ENCODE assay signal across 28 cellular contexts in the genomic region with DNA sequence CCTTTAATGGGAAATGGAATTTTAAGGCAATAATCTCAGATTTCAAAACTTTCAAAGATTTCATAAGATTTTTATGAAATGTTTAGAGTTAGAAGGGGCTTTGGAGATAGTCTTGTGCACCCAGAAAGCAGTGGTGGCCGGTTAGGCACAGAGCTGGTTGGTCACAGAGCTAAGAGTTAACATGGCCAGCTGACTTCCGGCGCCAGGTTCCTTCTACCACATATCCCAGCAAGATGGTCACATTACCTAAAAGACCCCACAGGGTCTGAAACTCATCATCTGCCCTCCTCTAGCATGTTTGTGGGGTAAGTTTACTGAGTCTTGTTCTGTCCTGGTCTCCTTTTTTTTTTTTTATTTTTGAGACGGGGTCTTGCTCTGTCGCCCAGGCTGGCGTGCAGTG. TPM values are rescaled to one million over a fixed set of nuclear protein-coding genes. Genes with fewer than 3 reads are reported as not detected.
DNase-seq lines count a peak whose midpoint lies in the region; TF ChIP-seq lines count a peak whose summit lies in the region.
"Had no signal": no experiment of that assay in that cellular context is flagged by ENCODE, and none has a peak within 500 bp of the region (broad histone marks: within the 10 kb centered on the region; RNA-seq: fewer than 3 reads in every experiment).

No MANE protein-coding gene starts in this region.

- intact Hi-C loops in posterior vena cava (cut with DNase I): no loop called here

- H3K4me1 ChIP-seq in adipocyte (ENCODE audit: control insufficient read depth, insufficient read depth, low read length): peaks cover 22% of the 10 kb centered on the region
- no peaks in the 10 kb centered on the region for H3K4me1 ChIP-seq in SK-N-SH (ENCODE audit: control insufficient read depth in 1 of 2, insufficient read depth in 2 of 2, low read depth in 1 of 2, low read length in 1 of 2)
- H3K4me1 ChIP-seq: BE2C, BLaER1 had no signal

- TF ChIP-seq RAD21 in SK-N-SH (IDR thresholded peaks at IDR 0.05; ENCODE audit: low read length): no peak

- H3K4me3 ChIP-seq in adipocyte (ENCODE audit: low read length) (no peak overlapping the region), SK-N-SH (ENCODE audit: low read depth in 2 of 2, low read length in 1 of 2) (no peak overlapping the region)
- H3K4me3 ChIP-seq: BLaER1, GM12878 had no signal

- H3K27me3 Mint-ChIP-seq in endothelial cell (ENCODE audit: unreplicated experiment): peaks cover 2% of the 10 kb centered on the region
- H3K27me3 Mint-ChIP-seq: CD4-positive, alpha-beta memory T cell; CD4-positive, CD25-positive, alpha-beta regulatory T cell; CD8-positive, alpha-beta memory T cell had no signal

- H3K27me3 ChIP-seq in adipocyte (replicated peaks; ENCODE audit: control insufficient read depth, insufficient read depth, low read length) (no peaks in the 10 kb centered on the region), SK-N-SH (ENCODE audit: insufficient read depth) (no peaks in the 10 kb centered on the region)
- H3K27me3 ChIP-seq: BE2C, BLaER1 had no signal

- peaks cover 4% of the 10 kb centered on the region for H3K4me1 Mint-ChIP-seq in endothelial cell (ENCODE audit: unreplicated experiment)
- H3K4me1 Mint-ChIP-seq: CD14-positive monocyte; CD4-positive, alpha-beta memory T cell; CD4-positive, CD25-positive, alpha-beta regulatory T cell; CD8-positive, alpha-beta memory T cell had no signal

- no peak for TF ChIP-seq CTCF in endothelial cell (IDR thresholded peaks at IDR 0.05; ENCODE audit: unreplicated experiment)
- TF ChIP-seq CTCF in SK-N-SH (IDR thresholded peaks at IDR 0.05): no peak

- TF ChIP-seq EP300 in SK-N-SH (IDR thresholded peaks at IDR 0.05; ENCODE audit: borderline replicate concordance in 1 of 2, low read depth in 1 of 2, low read length in 1 of 2): no peak

- no peak for DNase-seq in adipocyte (ENCODE audit: low read depth)
- DNase-seq in endothelial cell (ENCODE audit: low spot score): no peak
- peak; percentile 38 for DNase-seq in posterior vena cava (ENCODE audit: low spot score)
- no peak for DNase-seq in NCI-H187 treated with DMSO at 0.1 percent for 48 hours (lab: John Stamatoyannopoulos, UW)
- no peak for DNase-seq in dedifferentiated amniotic fluid mesenchymal stem cell (ENCODE audit: extremely low spot score)
- DNase-seq in SK-N-SH: no peak
- DNase-seq: 8988T; ACHN; BE2C; C1 segment of cervical spinal cord; CD4-positive, alpha-beta memory T cell; CD4-positive, CD25-positive, alpha-beta regulatory T cell; CD8-positive, alpha-beta memory T cell; COR-L47; DMS 273 treated with DMSO at 0.1 percent for 48 hours; DMS153; DMS53; DMS79; DND-41; EL; GDM1 had no signal

- H3K36me3 ChIP-seq in adipocyte (ENCODE audit: control insufficient read depth, insufficient read depth, low read length, severe bottlenecking) (peaks cover 86% of the 10 kb centered on the region), SK-N-SH (replicated peaks in 1 of 2; ENCODE audit: control insufficient read depth in 1 of 2, insufficient read depth in 2 of 2, low read length in 1 of 2) (peaks cover 77 to 86% of the 10 kb centered on the region in 2 experiments)

- peaks cover 37% of the 10 kb centered on the region for H3K36me3 Mint-ChIP-seq in endothelial cell (ENCODE audit: low read depth, unreplicated experiment)

- H3K79me2 ChIP-seq in SK-N-SH (ENCODE audit: insufficient read depth): peaks cover 39% of the 10 kb centered on the region; the same call in 1 of the 2 replicates

- no peaks in the 10 kb centered on the region for H3K9me3 ChIP-seq in adipocyte (ENCODE audit: control insufficient read depth, low read length)
- no peaks in the 10 kb centered on the region for H3K9me3 ChIP-seq in SK-N-SH
- H3K9me3 ChIP-seq: BE2C, BLaER1 had no signal

- H3K9ac ChIP-seq in adipocyte (ENCODE audit: low read length) (peak overlapping the region; percentile 19), SK-N-SH (no peak overlapping the region)
- H3K9ac ChIP-seq: BLaER1 had no signal

- H3K4me3 Mint-ChIP-seq in endothelial cell (ENCODE audit: unreplicated experiment): peak overlapping the region; percentile 16
- H3K4me3 Mint-ChIP-seq: CD14-positive monocyte; CD4-positive, alpha-beta memory T cell; CD8-positive, alpha-beta memory T cell had no signal

- H3K27ac Mint-ChIP-seq in endothelial cell (ENCODE audit: unreplicated experiment): no peak overlapping the region
- H3K27ac Mint-ChIP-seq: CD14-positive monocyte; CD4-positive, alpha-beta memory T cell; CD4-positive, CD25-positive, alpha-beta regulatory T cell had no signal

- H3K9me2 ChIP-seq in SK-N-SH: no peaks in the 10 kb centered on the region

- no peak overlapping the region for H2AFZ ChIP-seq in SK-N-SH (ENCODE audit: low read depth)

- 94% methylated on average over 6 of the region's 6 CpGs for WGBS in SK-N-SH (ENCODE audit: low lambda C conversion rate)

- H3K4me2 ChIP-seq in SK-N-SH: no peak overlapping the region
- H3K4me2 ChIP-seq: BLaER1 had no signal

- H3F3A ChIP-seq in SK-N-SH (replicated peaks; ENCODE audit: insufficient read depth): peaks cover 3% of the 10 kb centered on the region

- H3K27ac ChIP-seq in SK-N-SH (ENCODE audit: low read depth in 2 of 2, low read length in 1 of 2): no peak overlapping the region
- H3K27ac ChIP-seq: BLaER1 had no signal

- H3K9me3 Mint-ChIP-seq in endothelial cell (ENCODE audit: unreplicated experiment): no peaks in the 10 kb centered on the region
- H3K9me3 Mint-ChIP-seq: CD14-positive monocyte; CD4-positive, alpha-beta memory T cell; CD4-positive, CD25-positive, alpha-beta regulatory T cell; CD8-positive, alpha-beta memory T cell had no signal

- CTCF ChIA-PET in SK-N-SH (lab: Yijun Ruan, JAX): interaction anchor here (0.9 to 2.2 kb wide), 4 partner anchors 7 to 163 kb away, joined by 3 to 8 read pairs (median 4); no protein-coding TSS in a partner anchor

- H4K20me1 ChIP-seq in SK-N-SH (ENCODE audit: insufficient read depth): peaks cover 28% of the 10 kb centered on the region; the same call in 1 of the 2 replicates

- POLR2A ChIA-PET in SK-N-SH (lab: Yijun Ruan, JAX): no interaction called here

TF ChIP-seq in SK-N-SH, 30 proteins besides CTCF, POLR2A, EP300 and RAD21:
- TF ChIP-seq TAF1 (IDR thresholded peaks at IDR 0.05; ENCODE audit: borderline replicate concordance, low read depth, low read length) (no peak), EZH2phosphoT487 (IDR thresholded peaks at IDR 0.05; ENCODE audit: borderline replicate concordance, low read depth) (no peak)

RNA-seq across cellular contexts. Expression of a gene that starts 19.3 kb away (rescaled TPM):
- total RNA-seq in endothelial cell (ENCODE audit: unreplicated experiment) (not detected), posterior vena cava (not detected)
- polyA plus RNA-seq in SK-N-SH (2012; rRNA removed): not detected in 2 replicates
- not detected in 2 replicates for polyA plus RNA-seq in SK-N-SH (2012; cell fraction: cytosol; rRNA removed)
- not detected in 2 replicates for polyA plus RNA-seq in SK-N-SH (2012; cell fraction: nucleus; rRNA removed)
- total RNA-seq: A673; CD4-positive, alpha-beta memory T cell; CD4-positive, CD25-positive, alpha-beta regulatory T cell; CD8-positive, alpha-beta memory T cell; Daoy; G401; GM12878 had no signal
- polyA plus RNA-seq: AG04450; CD4-positive, alpha-beta memory T cell; CD4-positive, CD25-positive, alpha-beta regulatory T cell; CD8-positive, alpha-beta memory T cell; GM12878 had no signal

RNA-seq across cellular contexts. Expression of a gene that starts 42.2 kb away (rescaled TPM):
- total RNA-seq in endothelial cell (ENCODE audit: unreplicated experiment) (121 TPM), posterior vena cava (10 to 100 TPM; 80.5 to 85.0 TPM)
- 23.5 and 24.6 TPM in 2 replicates for polyA plus RNA-seq in SK-N-SH (2012; rRNA removed)
- 16.8 and 22.1 TPM in 2 replicates for polyA plus RNA-seq in SK-N-SH (2012; cell fraction: cytosol; rRNA removed)
- polyA plus RNA-seq in SK-N-SH (2012; cell fraction: nucleus; rRNA removed): 46.2 and 46.5 TPM in 2 replicates
